In the genomic region with DNA sequence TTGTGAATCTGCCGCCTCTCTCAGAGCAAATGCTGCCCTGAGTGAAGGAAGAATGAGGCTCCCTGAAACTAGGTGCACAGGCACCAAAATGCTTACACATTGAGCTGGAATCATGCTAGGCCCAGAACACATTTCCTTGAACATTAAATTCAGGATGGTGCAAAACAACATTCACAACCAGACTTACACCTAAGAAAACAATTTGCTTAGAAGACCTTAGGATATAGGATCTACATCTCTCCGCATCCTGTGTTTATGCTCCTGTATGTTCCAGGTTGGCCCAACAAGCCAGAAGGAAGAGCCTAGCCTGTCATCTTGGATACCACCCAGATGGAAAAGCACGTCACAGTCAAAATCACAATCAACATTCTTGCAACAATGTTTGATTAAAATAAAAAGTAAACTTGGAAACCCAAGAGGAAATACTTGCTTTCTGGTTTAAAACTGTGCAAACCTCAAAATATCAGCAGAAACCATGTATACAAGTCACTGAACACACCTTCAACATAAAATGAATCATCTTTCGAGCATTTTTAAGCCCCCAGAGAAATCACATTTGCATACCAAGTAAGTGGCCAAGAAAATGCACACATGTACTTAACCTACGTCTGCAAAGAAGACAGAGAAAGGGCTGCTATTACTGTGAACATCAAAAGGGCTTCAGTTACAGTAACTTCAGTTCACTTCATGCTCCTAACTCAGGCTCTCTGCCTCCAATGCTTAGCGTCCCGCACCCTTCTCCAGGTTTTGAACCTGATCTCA, we compare ENCODE assay signal across 8 cellular contexts. TPM values are rescaled to one million over a fixed set of nuclear protein-coding genes. Genes with fewer than 3 reads are reported as not detected.
DNase-seq lines count a peak whose midpoint lies in the region; ATAC-seq and TF ChIP-seq lines count a peak whose summit lies in the region.

No MANE protein-coding gene starts in this region.

- DNase-seq in DND-41 (no peak), HT1080 (ENCODE audit: low read depth) (peak; percentile 54), astrocyte of the cerebellum (ENCODE audit: low read depth) (no peak), medulla oblongata (ENCODE audit: extremely low spot score) (peak; percentile 36), cerebellar nuclear complex (lab: John Stamatoyannopoulos, UW) (no peak)
- no peak for DNase-seq in central memory CD4-positive, alpha-beta T cell

- in situ Hi-C loops in astrocyte of the cerebellum (cut with HindIII; ENCODE audit: low sequenced_read_pairs): no loop called here

- H3K27ac ChIP-seq in DND-41 (ENCODE audit: low read length): no peak overlapping the region

- no peak overlapping the region for H2AFZ ChIP-seq in DND-41 (ENCODE audit: low read depth, low read length)

- H3K9me3 ChIP-seq in DND-41 (ENCODE audit: insufficient read depth, low read length, severe bottlenecking): no peaks in the 10 kb centered on the region

- no peak for TF ChIP-seq CTCF in DND-41 (IDR thresholded peaks at IDR 0.05; ENCODE audit: borderline replicate concordance, extremely low read depth, low read length, poor library complexity, severe bottlenecking)
- TF ChIP-seq CTCF in astrocyte of the cerebellum (IDR thresholded peaks at IDR 0.05; ENCODE audit: low read depth, low read length, missing control alignments): no peak

- H3K4me3 ChIP-seq in DND-41 (ENCODE audit: low read depth in 1 of 2, low read length in 2 of 2): no peak overlapping the region
- H3K4me3 ChIP-seq in astrocyte of the cerebellum (ENCODE audit: low read depth, low read length): peak overlapping the region; percentile 89

- peaks cover 59% of the 10 kb centered on the region for H3K27me3 ChIP-seq in DND-41 (ENCODE audit: insufficient read depth, low read length, poor library complexity)

- H3K4me1 ChIP-seq in DND-41 (ENCODE audit: insufficient read depth, low read length): peaks cover 29% of the 10 kb centered on the region

- H3K9ac ChIP-seq in DND-41 (ENCODE audit: low read depth, low read length): no peak overlapping the region

- H3K79me2 ChIP-seq in DND-41 (ENCODE audit: insufficient read depth, low read length): no peaks in the 10 kb centered on the region

- H3K4me2 ChIP-seq in DND-41 (ENCODE audit: insufficient read depth, low read length): peak overlapping the region; percentile 100; the same call in 1 of the 2 replicates

- ATAC-seq in DND-41 (ENCODE audit: insufficient read depth, low read depth) (no peak), GM19397 (IDR thresholded peaks at IDR 0.05; ENCODE audit: unreplicated experiment) (peak; percentile 31), HG03025 (IDR thresholded peaks at IDR 0.05; ENCODE audit: low FRiP score, unreplicated experiment) (no peak)

- H4K20me1 ChIP-seq in DND-41 (ENCODE audit: insufficient read depth, low read length): peaks cover 11% of the 10 kb centered on the region; the same call in 1 of the 2 replicates

- H3K36me3 ChIP-seq in DND-41 (ENCODE audit: insufficient read depth, low read length): no peaks in the 10 kb centered on the region

RNA-seq across cellular contexts. Expression of a gene that starts 1.6 kb away (rescaled TPM):
- 44.6 and 72.0 TPM in 2 replicates for total RNA-seq in HT1080 (2014; rRNA removed; shearing (Covaris generic))
- 28.5 and 34.4 TPM in 2 replicates for polyA plus RNA-seq in HT1080 (2015; cell fraction: cytosol; rRNA removed)
- polyA plus RNA-seq in HT1080 (2015; cell fraction: nucleus; rRNA removed): 64.0 and 65.8 TPM in 2 replicates

RNA-seq across cellular contexts. Expression of a gene that starts 46.1 kb away (rescaled TPM):
- 180 and 185 TPM in 2 replicates for total RNA-seq in HT1080 (2014; rRNA removed; shearing (Covaris generic))
- polyA plus RNA-seq in HT1080 (2015; cell fraction: cytosol; rRNA removed): 154 and 162 TPM in 2 replicates
- 174 and 178 TPM in 2 replicates for polyA plus RNA-seq in HT1080 (2015; cell fraction: nucleus; rRNA removed)

Comparison
In these comparisons a context has a peak if more than half of its experiments do, and no peak if none do; other contexts are left out.
1. DNase-seq: peak in HT1080 (single experiment) and medulla oblongata (single experiment); none in DND-41 (single experiment), astrocyte of the cerebellum (single experiment), cerebellar nuclear complex (0 of 2) and central memory CD4-positive, alpha-beta T cell (single experiment).